In the genomic region with DNA sequence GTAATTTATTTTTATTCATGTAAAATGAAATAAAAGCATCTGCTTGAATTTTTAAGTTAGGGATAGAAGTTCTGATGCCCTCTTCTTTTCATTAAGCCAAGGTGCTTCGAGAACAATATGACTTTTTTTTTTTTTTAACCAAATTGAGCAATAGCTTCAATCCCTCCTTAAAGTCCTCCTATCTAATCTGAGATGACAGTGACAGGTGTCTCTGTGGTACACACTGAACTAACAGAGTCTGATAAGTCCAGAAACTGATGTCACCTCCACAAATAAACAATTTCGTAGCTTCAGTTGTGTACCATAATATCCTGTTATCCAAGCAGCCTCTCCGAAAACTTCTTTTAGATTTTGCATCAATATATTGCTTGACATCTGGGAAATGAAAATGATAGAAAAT, we compare ENCODE assay signal across 30 cellular contexts. TPM values are rescaled to one million over a fixed set of nuclear protein-coding genes. Genes with fewer than 3 reads are reported as not detected.
"Had no signal": no experiment of that assay in that cellular context is flagged by ENCODE, and none has a peak within 500 bp of the region (broad histone marks: within the 10 kb centered on the region; RNA-seq: fewer than 3 reads in every experiment).

No MANE protein-coding gene starts in this region.

- DNase-seq: activated B cell treated with CpG ODN at 0.5 μM for 24 hours; activated CD4-positive, alpha-beta T cell treated with anti-CD3 and anti-CD28 coated beads for 48 hours; activated CD4-positive, alpha-beta T cell treated with anti-CD3 and anti-CD28 coated beads, Interleukin-2, amount 50 U/mL, for 1 hour; activated CD4-positive, alpha-beta T cell treated with anti-CD3 and anti-CD28 coated beads, Interleukin-2, amount 50 U/mL, for 48 hours; activated CD8-positive, alpha-beta memory T cell treated with anti-CD3 and anti-CD28 coated beads for 24 hours; activated CD8-positive, alpha-beta T cell treated with anti-CD3 and anti-CD28 coated beads for 36 hours; activated effector memory CD4-positive, alpha-beta T cell treated with Interleukin-2 at 50 U/mL for 16 hours; activated gamma-delta T cell treated with Interleukin-2 at 50 U/mL for 16 hours; activated naive CD4-positive, alpha-beta T cell treated with anti-CD3 and anti-CD28 coated beads, Interleukin-2, amount 10 ng/mL, durations not matched to agents 7 days and 5 days; activated naive CD8-positive, alpha-beta T cell treated with anti-CD3 and anti-CD28 coated beads, Interleukin-2, amount 10 ng/mL, durations not matched to agents 7 days and 5 days; activated T-cell treated with anti-CD3 and anti-CD28 coated beads, Interleukin-2, amount 50 U/mL, for 4 hours; central memory CD4-positive, alpha-beta T cell; cerebellar nuclear complex; colonic mucosa; dorsolateral prefrontal cortex; effector memory CD4-positive, alpha-beta T cell; endodermal cell; foreskin fibroblast; glutamatergic neuron; T-helper 1 cell; T-helper 17 cell; T1000; WERI-Rb-1 had no signal

- H3K9me3 ChIP-seq: ascending aorta, breast epithelium, colonic mucosa had no signal

- ATAC-seq: activated CD4-positive, CD25-positive, alpha-beta regulatory T cell treated with anti-CD3 and anti-CD28 coated beads, Interleukin-2, amount 50 U/mL, for 24 hours; activated CD8-positive, alpha-beta T cell treated with anti-CD3 and anti-CD28 coated beads for 36 hours; activated naive CD4-positive, alpha-beta T cell treated with anti-CD3 and anti-CD28 coated beads, Interleukin-2, amount 50 U/mL, for 72 hours; activated T-cell treated with anti-CD3 and anti-CD28 coated beads, Interleukin-2, amount 50 U/mL, for 4 hours; activated T-helper 17 cell treated with anti-CD3 and anti-CD28 coated beads, Interleukin-2, amount 50 U/mL, for 72 hours; esophagus mucosa; T-helper 17 cell had no signal

- H3K36me3 ChIP-seq: ascending aorta, breast epithelium, cardiac muscle cell, colonic mucosa, WERI-Rb-1 had no signal

- H3K4me1 ChIP-seq: breast epithelium, colonic mucosa had no signal

- H3K27me3 ChIP-seq: ascending aorta, breast epithelium, cardiac muscle cell, colonic mucosa, dorsolateral prefrontal cortex had no signal

- H3K4me3 ChIP-seq: breast epithelium, cardiac muscle cell, colonic mucosa had no signal

- H3K27ac ChIP-seq: cardiac muscle cell, colonic mucosa, WERI-Rb-1 had no signal

RNA-seq across cellular contexts. Expression of a gene that starts 23.8 kb away (rescaled TPM):
- polyA plus RNA-seq: cardiac muscle cell had no signal
